Comparison of ENCODE assay signal across 22 cellular contexts in genomic region chr6:139265512-139266190, GRCh38. TPM values are rescaled to one million over a fixed set of nuclear protein-coding genes. Genes with fewer than 3 reads are reported as not detected.
DNase-seq lines count a peak whose midpoint lies in the region; ATAC-seq and TF ChIP-seq lines count a peak whose summit lies in the region.
"Had no signal": no experiment of that assay in that cellular context is flagged by ENCODE, and none has a peak within 500 bp of the region (broad histone marks: within the 10 kb centered on the region; RNA-seq: fewer than 3 reads in every experiment).

No MANE protein-coding gene starts in this region.

- H3K9me2 ChIP-seq in GM23338 (ENCODE audit: insufficient read depth) = no peaks in the 10 kb centered on the region

- H3K27me3 ChIP-seq in GM23338 (ENCODE audit: insufficient read depth) (no peaks in the 10 kb centered on the region), right cardiac atrium (ENCODE audit: control insufficient read depth, insufficient read depth) (no peaks in the 10 kb centered on the region)

- H3K79me2 ChIP-seq in GM23338 (replicated peaks; ENCODE audit: insufficient read depth) = no peaks in the 10 kb centered on the region

- H3K27me3 Mint-ChIP-seq in GM23338 (ENCODE audit: insufficient read depth, low read depth, poor library complexity) (no peaks in the 10 kb centered on the region), T-helper 17 cell (no peaks in the 10 kb centered on the region)
- no peaks in the 10 kb centered on the region for H3K27me3 Mint-ChIP-seq in stimulated activated memory B cell treated with anti-CD40 and anti-IgM and Interleukin-4, amounts not matched to agents 10 μg/mL and 1 μg/mL and 100 μg/mL, for 72 hours

- H3K27ac ChIP-seq in GM23338 (ENCODE audit: low read depth) (no peak overlapping the region), right cardiac atrium (ENCODE audit: low read length) (no peak overlapping the region)
- H3K27ac ChIP-seq: KMS-11, PC-9, RWPE1 had no signal

- DNase-seq in NCI-H345 (lab: John Stamatoyannopoulos, UW) (peak; percentile 28), NCI-H345 treated with DMSO at 0.1 percent for 48 hours (lab: John Stamatoyannopoulos, UW; ENCODE audit: unreplicated experiment) (no peak), GM23338 (ENCODE audit: low spot score) (no peak), T-helper 17 cell (no peak), left ventricle myocardium superior (no peak), right cardiac atrium (no peak), SHP77 (lab: John Stamatoyannopoulos, UW) (no peak)
- DNase-seq: COR-L47, DMS 273 treated with DMSO at 0.1 percent for 48 hours, GDM1, NCI-H1048, NCI-H1436, NCI-H2029, NCI-H2171 treated with DMSO at 0.1 percent for 48 hours, NCI-H510A treated with DMSO at 0.1 percent for 48 hours, NCI-H82 had no signal

- TF ChIP-seq CTCF in GM23338 (conservative IDR thresholded peaks at IDR 0.05; ENCODE audit: low read depth in 2 of 2) = no peak

- H3K4me1 ChIP-seq in GM23338 (ENCODE audit: insufficient read depth) = peaks cover 5% of the 10 kb centered on the region; the same call in 1 of the 2 replicates
- no peaks in the 10 kb centered on the region for H3K4me1 ChIP-seq in right cardiac atrium (ENCODE audit: control insufficient read depth, insufficient read depth, low read length)

- H3K9me3 ChIP-seq in T-helper 17 cell (ENCODE audit: control insufficient read depth, low read length, poor library complexity, severe bottlenecking) (no peaks in the 10 kb centered on the region), right cardiac atrium (ENCODE audit: control insufficient read depth, low read length) (no peaks in the 10 kb centered on the region)

- H3K9me3 Mint-ChIP-seq in GM23338 = no peaks in the 10 kb centered on the region
- no peaks in the 10 kb centered on the region for H3K9me3 Mint-ChIP-seq in stimulated activated memory B cell treated with anti-CD40 and anti-IgM and Interleukin-4, amounts not matched to agents 10 μg/mL and 1 μg/mL and 100 μg/mL, for 72 hours

- H3K27ac Mint-ChIP-seq in GM23338 (no peak overlapping the region), T-helper 17 cell (peak overlapping the region; percentile 9)
- peak overlapping the region; percentile 47 for H3K27ac Mint-ChIP-seq in stimulated activated memory B cell treated with anti-CD40 and anti-IgM and Interleukin-4, amounts not matched to agents 10 μg/mL and 1 μg/mL and 100 μg/mL, for 72 hours

- no peaks in the 10 kb centered on the region for H3K36me3 Mint-ChIP-seq in GM23338 (ENCODE audit: low read depth)
- H3K36me3 Mint-ChIP-seq in T-helper 17 cell (ENCODE audit: low read depth) = no peaks in the 10 kb centered on the region
- peaks cover 25% of the 10 kb centered on the region for H3K36me3 Mint-ChIP-seq in stimulated activated memory B cell treated with anti-CD40 and anti-IgM and Interleukin-4, amounts not matched to agents 10 μg/mL and 1 μg/mL and 100 μg/mL, for 72 hours

- no peaks in the 10 kb centered on the region for H4K20me1 ChIP-seq in GM23338 (replicated peaks; ENCODE audit: insufficient read depth)

- intact Hi-C loops in left ventricle myocardium superior (cut with micrococcal nuclease) = no loop called here
- intact Hi-C loops in right cardiac atrium (cut with DNase I) = no loop called here

- no peak overlapping the region for H3K4me2 ChIP-seq in GM23338
- H3K4me2 ChIP-seq: KMS-11, PC-9 had no signal

- WGBS in right cardiac atrium = 98% methylated on average over 2 of the region's 2 CpGs

- H2AFZ ChIP-seq in GM23338 = peak overlapping the region; percentile 19; the same call in 1 of the 2 replicates
- H2AFZ ChIP-seq: PC-9 had no signal

- H3K4me1 Mint-ChIP-seq in GM23338 (peaks cover 6% of the 10 kb centered on the region; the same call in 2 of the 3 replicates), T-helper 17 cell (peaks cover 24% of the 10 kb centered on the region)
- peaks cover 51% of the 10 kb centered on the region for H3K4me1 Mint-ChIP-seq in stimulated activated memory B cell treated with anti-CD40 and anti-IgM and Interleukin-4, amounts not matched to agents 10 μg/mL and 1 μg/mL and 100 μg/mL, for 72 hours

- no peak for ATAC-seq in GM23338
- ATAC-seq in T-helper 17 cell = no peak
- no peak for ATAC-seq in stimulated activated memory B cell treated with anti-CD40 and anti-IgM and Interleukin-4, amounts not matched to agents 10 μg/mL and 1 μg/mL and 100 μg/mL, for 72 hours
- no peak for ATAC-seq in left ventricle myocardium superior
- ATAC-seq in right cardiac atrium = no peak

- H3K4me3 ChIP-seq in GM23338 (no peak overlapping the region), right cardiac atrium (ENCODE audit: low read length) (no peak overlapping the region)
- H3K4me3 ChIP-seq: PC-9 had no signal

- H3K36me3 ChIP-seq in GM23338 (ENCODE audit: insufficient read depth) = no peaks in the 10 kb centered on the region

- no peaks in the 10 kb centered on the region for H3F3A ChIP-seq in GM23338 (replicated peaks; ENCODE audit: low read depth)

- H3K4me3 Mint-ChIP-seq in GM23338 (no peak overlapping the region), T-helper 17 cell (no peak overlapping the region)
- no peak overlapping the region for H3K4me3 Mint-ChIP-seq in stimulated activated memory B cell treated with anti-CD40 and anti-IgM and Interleukin-4, amounts not matched to agents 10 μg/mL and 1 μg/mL and 100 μg/mL, for 72 hours

TF ChIP-seq in GM23338, 12 proteins besides CTCF, POLR2A, EP300 and RAD21 (continues in another document):
- no peak for TF ChIP-seq ZNF462 (CRISPR knock-in tag; IDR thresholded peaks at IDR 0.05)
- no peak for TF ChIP-seq ETS1 (IDR thresholded peaks at IDR 0.05)

RNA-seq across cellular contexts. Expression of gene TXLNB, which starts 26.1 kb away (rescaled TPM):
- 0.23 and 0.28 TPM in 2 replicates for total RNA-seq in GM23338 (2014; rRNA removed; shearing (Covaris generic))
- polyA plus RNA-seq in GM23338 (2016; fragmentation: Nextera tagmentation; extraction: Ambion mirVana) (0.10 and 0.11 TPM in 2 replicates), right cardiac atrium (48.7 TPM)
- total RNA-seq in T-helper 17 cell (under 1 TPM; 0.42 to 0.52 TPM), left ventricle myocardium superior (133 TPM), right cardiac atrium (100 to 1,000 TPM in 2 of 4 donors, 10 to 100 TPM in 2; 66.0 to 136 (median 103) TPM)
- total RNA-seq: A673, MCF 10A had no signal

Comparison
In these comparisons a context has a peak if more than half of its experiments do, and no peak if none do; other contexts are left out.
1. RNA of gene TXLNB, which starts 26.1 kb away (total RNA-seq): 133 TPM in left ventricle myocardium superior (single experiment) and 66.0 to 136 TPM in right cardiac atrium; 0.42 to 0.52 TPM in T-helper 17 cell and 0.23 to 0.28 TPM in GM23338; every median in the first group is over 10 times any median in the second.